Comparison of ENCODE assay signal across 22 cellular contexts in the genomic region with DNA sequence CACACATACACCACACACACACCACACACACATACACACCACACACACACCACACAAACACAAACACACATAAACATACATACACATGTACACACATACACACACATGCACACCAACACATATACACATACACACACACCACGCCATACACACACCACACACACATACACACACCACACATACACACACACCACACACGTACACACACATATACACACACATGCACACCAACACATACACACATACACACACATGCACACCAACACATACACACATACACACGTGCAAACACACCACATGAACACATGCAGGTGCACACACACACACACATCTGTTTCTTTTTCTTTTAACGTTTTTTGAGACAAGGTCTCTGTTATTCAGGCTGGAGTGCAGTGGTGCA. TPM values are rescaled to one million over a fixed set of nuclear protein-coding genes. Genes with fewer than 3 reads are reported as not detected.
DNase-seq lines count a peak whose midpoint lies in the region; ATAC-seq, FAIRE-seq and TF ChIP-seq lines count a peak whose summit lies in the region.
"Had no signal": no experiment of that assay in that cellular context is flagged by ENCODE, and none has a peak within 500 bp of the region (broad histone marks: within the 10 kb centered on the region; RNA-seq: fewer than 3 reads in every experiment).

No MANE protein-coding gene starts in this region.

- peak overlapping the region; percentile 52 for H3K27ac Mint-ChIP-seq in WTC11
- H3K27ac Mint-ChIP-seq: CD4-positive, alpha-beta T cell had no signal

- no peak for TF ChIP-seq CTCF in WTC11 (IDR thresholded peaks at IDR 0.05)

- H3K9ac ChIP-seq in mesenchymal stem cell (ENCODE audit: low read length), result no peak overlapping the region

- 95% methylated on average over 4 of the region's 4 CpGs for WGBS in mesenchymal stem cell

- no peak overlapping the region for H3K18ac ChIP-seq in mesenchymal stem cell (ENCODE audit: low read depth in 1 of 2, low read length in 2 of 2)

- no peaks in the 10 kb centered on the region for H3K9me3 ChIP-seq in mesenchymal stem cell (ENCODE audit: control insufficient read depth, low read length)
- H3K9me3 ChIP-seq: MG63 had no signal

- TF ChIP-seq POLR2A in GM12892 (IDR thresholded peaks at IDR 0.05; ENCODE audit: low read depth, low read length) (no peak), H54 (IDR thresholded peaks at IDR 0.05; ENCODE audit: low read depth, low read length) (no peak)

- no peak for ATAC-seq in WTC11
- ATAC-seq: HCT116 had no signal

- DNase-seq in GM12892 (ENCODE audit: insufficient read length) (no peak), H54 (ENCODE audit: insufficient read length, low spot score) (no peak), WTC11 (ENCODE audit: low spot score) (no peak), mesenchymal stem cell (no peak), pons (ENCODE audit: low spot score) (no peak), hepatic stellate cell (ENCODE audit: low spot score) (no peak), NK-92 (lab: John Stamatoyannopoulos, UW; ENCODE audit: unreplicated experiment) (no peak), cerebellar nuclear complex (lab: John Stamatoyannopoulos, UW) (no peak)
- DNase-seq: CD4-positive, alpha-beta T cell; COR-L47; DMS 273 treated with DMSO at 0.1 percent for 48 hours; DND-41; MG63; NCI-H1417; NCI-H1694 treated with DMSO at 0.1 percent for 48 hours; NCI-H2081 treated with DMSO at 0.1 percent for 48 hours; NCI-H2171 treated with DMSO at 0.1 percent for 48 hours; NCI-H524 treated with DMSO at 0.1 percent for 48 hours; OCI-M1; Right ventricle myocardium superior had no signal

- no peak overlapping the region for H2BK5ac ChIP-seq in mesenchymal stem cell (ENCODE audit: low read depth, low read length, poor library complexity, severe bottlenecking)

- peaks cover 8% of the 10 kb centered on the region for H3K4me1 Mint-ChIP-seq in WTC11

- H4K91ac ChIP-seq in mesenchymal stem cell (ENCODE audit: low read length), result peak overlapping the region; percentile 80

- no peaks in the 10 kb centered on the region for H3K27me3 Mint-ChIP-seq in WTC11 (ENCODE audit: low read depth)

- H4K8ac ChIP-seq in mesenchymal stem cell (ENCODE audit: low read length), result peak overlapping the region; percentile 72

- no peaks in the 10 kb centered on the region for H3K36me3 Mint-ChIP-seq in WTC11

- POLR2A ChIA-PET in WTC11 (lab: Charles Lee), result interaction anchor here (0.8 kb wide), 1 partner anchor 14 kb away, joined by 3 read pairs; no protein-coding TSS in a partner anchor

- H3K14ac ChIP-seq in mesenchymal stem cell (ENCODE audit: low read length in 2 of 2), result peak overlapping the region in 1 of 2 experiments; percentile 8

- H3K4me2 ChIP-seq in mesenchymal stem cell (ENCODE audit: low read length, poor library complexity, severe bottlenecking), result no peak overlapping the region

- no peak overlapping the region for H3K4me3 ChIP-seq in mesenchymal stem cell (ENCODE audit: insufficient read depth in 1 of 2, low read depth in 1 of 2, low read length in 2 of 2)
- H3K4me3 ChIP-seq: MG63 had no signal

- H3K79me1 ChIP-seq in mesenchymal stem cell (replicated peaks; ENCODE audit: low read length, poor library complexity, severe bottlenecking), result no peaks in the 10 kb centered on the region

- no peak overlapping the region for H3K27ac ChIP-seq in mesenchymal stem cell (ENCODE audit: low read length, poor library complexity, severe bottlenecking)

- H3K36me3 ChIP-seq in mesenchymal stem cell (ENCODE audit: control insufficient read depth in 1 of 2, insufficient read depth in 2 of 2, low read depth in 1 of 2, low read length in 2 of 2), result no peaks in the 10 kb centered on the region
- H3K36me3 ChIP-seq: MG63 had no signal

- H2AFZ ChIP-seq in mesenchymal stem cell (ENCODE audit: low read depth, low read length), result no peak overlapping the region

- no peaks in the 10 kb centered on the region for H3K4me1 ChIP-seq in mesenchymal stem cell (ENCODE audit: control insufficient read depth, insufficient read depth, low read depth, low read length)

- no peak overlapping the region for H3K23ac ChIP-seq in mesenchymal stem cell (ENCODE audit: low read length in 2 of 2)

- peaks cover 15% of the 10 kb centered on the region for H3K9me3 Mint-ChIP-seq in WTC11
- H3K9me3 Mint-ChIP-seq: CD4-positive, alpha-beta T cell had no signal

- no peak overlapping the region for H3K4ac ChIP-seq in mesenchymal stem cell (ENCODE audit: low read depth in 1 of 2, low read length in 2 of 2)

- peaks cover 0 to 6% of the 10 kb centered on the region in 2 experiments for H3K27me3 ChIP-seq in mesenchymal stem cell (ENCODE audit: control insufficient read depth in 1 of 2, insufficient read depth in 1 of 2, low read length in 2 of 2)
- H3K27me3 ChIP-seq: MG63 had no signal

- CTCF ChIA-PET in WTC11 (lab: Charles Lee), result interaction anchor here (0.9 to 2.5 kb wide), 2 partner anchors 38 to 261 kb away, joined by 3 to 8 read pairs; no protein-coding TSS in a partner anchor

- no peak overlapping the region for H2BK15ac ChIP-seq in mesenchymal stem cell (ENCODE audit: low read depth, poor library complexity, severe bottlenecking)

- no peak overlapping the region for H3K4me3 Mint-ChIP-seq in WTC11
- H3K4me3 Mint-ChIP-seq: CD4-positive, alpha-beta T cell had no signal

- H2BK12ac ChIP-seq in mesenchymal stem cell (ENCODE audit: low read length in 2 of 2), result no peak overlapping the region

- no peak overlapping the region for H2BK120ac ChIP-seq in mesenchymal stem cell (ENCODE audit: low read depth, low read length)

- H2AK5ac ChIP-seq in mesenchymal stem cell (ENCODE audit: low read length, severe bottlenecking), result no peak overlapping the region

- FAIRE-seq in GM12892 (lab: Jason Lieb, UNC) (peak; percentile 89), H54 (lab: Jason Lieb, UNC) (peak; percentile 30)

TF ChIP-seq in WTC11, 78 proteins besides CTCF, POLR2A, EP300 and RAD21:
- TF ChIP-seq MXD4 (CRISPR knock-in tag; IDR thresholded peaks at IDR 0.05; ENCODE audit: borderline replicate concordance) (no peak), NR3C1 (CRISPR knock-in tag; conservative IDR thresholded peaks at IDR 0.05; ENCODE audit: low read depth) (no peak), ZBTB21 (CRISPR knock-in tag; IDR thresholded peaks at IDR 0.05; ENCODE audit: borderline replicate concordance) (no peak), ATF1 (CRISPR knock-in tag; IDR thresholded peaks at IDR 0.05) (no peak), EMX1 (CRISPR knock-in tag; IDR thresholded peaks at IDR 0.05) (no peak), OVOL2 (CRISPR knock-in tag; IDR thresholded peaks at IDR 0.05; ENCODE audit: borderline replicate concordance) (no peak), ZNF416 (CRISPR knock-in tag; IDR thresholded peaks at IDR 0.05) (no peak), TCF7 (CRISPR knock-in tag; IDR thresholded peaks at IDR 0.05; ENCODE audit: low read depth) (no peak), ZNF423 (CRISPR knock-in tag; IDR thresholded peaks at IDR 0.05) (no peak), MYBL2 (CRISPR knock-in tag; IDR thresholded peaks at IDR 0.05) (no peak)
- TF ChIP-seq, protein P1, sequence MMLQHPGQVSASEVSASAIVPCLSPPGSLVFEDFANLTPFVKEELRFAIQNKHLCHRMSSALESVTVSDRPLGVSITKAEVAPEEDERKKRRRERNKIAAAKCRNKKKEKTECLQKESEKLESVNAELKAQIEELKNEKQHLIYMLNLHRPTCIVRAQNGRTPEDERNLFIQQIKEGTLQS (CRISPR knock-in tag; conservative IDR thresholded peaks at IDR 0.05), result no peak
- TF ChIP-seq, protein P2, sequence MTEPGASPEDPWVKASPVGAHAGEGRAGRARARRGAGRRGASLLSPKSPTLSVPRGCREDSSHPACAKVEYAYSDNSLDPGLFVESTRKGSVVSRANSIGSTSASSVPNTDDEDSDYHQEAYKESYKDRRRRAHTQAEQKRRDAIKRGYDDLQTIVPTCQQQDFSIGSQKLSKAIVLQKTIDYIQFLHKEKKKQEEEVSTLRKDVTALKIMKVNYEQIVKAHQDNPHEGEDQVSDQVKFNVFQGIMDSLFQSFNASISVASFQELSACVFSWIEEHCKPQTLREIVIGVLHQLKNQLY (CRISPR knock-in tag; IDR thresholded peaks at IDR 0.05), result no peak
- TF ChIP-seq, protein P3, sequence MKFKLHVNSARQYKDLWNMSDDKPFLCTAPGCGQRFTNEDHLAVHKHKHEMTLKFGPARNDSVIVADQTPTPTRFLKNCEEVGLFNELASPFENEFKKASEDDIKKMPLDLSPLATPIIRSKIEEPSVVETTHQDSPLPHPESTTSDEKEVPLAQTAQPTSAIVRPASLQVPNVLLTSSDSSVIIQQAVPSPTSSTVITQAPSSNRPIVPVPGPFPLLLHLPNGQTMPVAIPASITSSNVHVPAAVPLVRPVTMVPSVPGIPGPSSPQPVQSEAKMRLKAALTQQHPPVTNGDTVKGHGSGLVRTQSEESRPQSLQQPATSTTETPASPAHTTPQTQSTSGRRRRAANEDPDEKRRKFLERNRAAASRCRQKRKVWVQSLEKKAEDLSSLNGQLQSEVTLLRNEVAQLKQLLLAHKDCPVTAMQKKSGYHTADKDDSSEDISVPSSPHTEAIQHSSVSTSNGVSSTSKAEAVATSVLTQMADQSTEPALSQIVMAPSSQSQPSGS (CRISPR knock-in tag; IDR thresholded peaks at IDR 0.05; ENCODE audit: borderline replicate concordance, low read depth), result no peak
- TF ChIP-seq, protein P4, sequence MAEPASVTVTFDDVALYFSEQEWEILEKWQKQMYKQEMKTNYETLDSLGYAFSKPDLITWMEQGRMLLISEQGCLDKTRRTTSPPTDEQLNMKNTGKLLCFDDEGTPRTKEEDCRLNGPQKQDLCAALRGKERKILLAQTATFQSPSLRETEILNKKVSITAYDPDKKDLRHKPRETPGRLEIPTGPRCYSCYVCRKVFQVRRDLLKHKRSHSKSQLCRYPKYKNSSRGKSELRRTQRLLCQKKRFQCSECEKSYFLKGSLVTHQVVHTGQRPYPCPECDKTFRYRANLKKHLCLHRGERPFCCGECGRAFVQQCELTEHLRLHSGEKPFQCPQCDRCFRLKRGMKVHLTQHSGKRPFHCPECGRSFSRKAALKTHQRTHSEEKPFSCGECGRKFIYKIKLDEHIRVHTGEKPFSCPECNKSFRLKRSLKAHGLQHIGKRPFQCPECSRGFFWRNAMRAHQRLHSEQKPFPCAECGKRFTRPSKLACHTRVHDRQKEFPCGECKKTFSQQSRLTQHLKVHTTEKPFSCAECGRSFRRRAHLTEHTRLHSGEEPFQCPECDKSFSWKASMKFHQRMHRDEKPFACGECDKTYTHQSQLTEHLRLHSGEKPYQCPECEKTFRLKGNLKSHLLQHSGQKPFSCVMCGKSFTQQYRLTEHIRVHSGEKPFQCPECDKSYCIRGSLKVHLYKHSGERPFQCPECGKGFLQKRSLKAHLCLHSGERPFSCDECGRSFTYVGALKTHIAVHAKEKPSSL (CRISPR knock-in tag; conservative IDR thresholded peaks at IDR 0.05), result no peak

RNA-seq across cellular contexts. Expression of a gene that starts 41.0 kb away (rescaled TPM):
- polyA plus RNA-seq in GM12892 (2012; ENCODE audit: missing spikeins), result not detected
- 2.0 to 2.3 TPM (median 2.3 TPM) in 3 replicates for total RNA-seq in WTC11 (2021)
- polyA plus RNA-seq in mesenchymal stem cell (2013, experiment 1 of 2), result 1.3 TPM
- 1.5 TPM for polyA plus RNA-seq in mesenchymal stem cell (2013, experiment 2 of 2)
- total RNA-seq: SK-MEL-5 had no signal
